ENCODE assay signal across 9 cellular contexts in genomic region chr16:87017388-87018012, GRCh38.
A peak's percentile ranks its signal among the peaks of the same experiment; 100 is the strongest.
DNase-seq lines count a peak whose midpoint lies in the region; ATAC-seq and TF ChIP-seq lines count a peak whose summit lies in the region.
"Had no signal": no experiment of that assay in that cellular context is flagged by ENCODE, and none has a peak within 500 bp of the region (broad histone marks: within the 10 kb centered on the region; RNA-seq: fewer than 3 reads in every experiment).

No MANE protein-coding gene starts in this region.

- H3K27ac Mint-ChIP-seq in endodermal cell: no peak overlapping the region

- no peaks in the 10 kb centered on the region for H3K9me3 ChIP-seq in endodermal cell (ENCODE audit: control insufficient read depth, low read length)

- no peaks in the 10 kb centered on the region for H3K27me3 ChIP-seq in endodermal cell (ENCODE audit: control insufficient read depth, insufficient read depth, low read length, poor library complexity, severe bottlenecking)

- no peaks in the 10 kb centered on the region for H3K36me3 ChIP-seq in endodermal cell (ENCODE audit: control insufficient read depth, insufficient read depth, low read length)

- peaks cover 2% of the 10 kb centered on the region for H3K9me3 Mint-ChIP-seq in endodermal cell

- no peaks in the 10 kb centered on the region for H3K4me1 ChIP-seq in endodermal cell (ENCODE audit: control insufficient read depth, insufficient read depth, low read length)

- H3K27ac ChIP-seq in endodermal cell (ENCODE audit: low read depth, low read length): no peak overlapping the region

- peak; percentile 64 for TF ChIP-seq CTCF in endodermal cell (conservative IDR thresholded peaks at IDR 0.05)
- TF ChIP-seq CTCF in omental fat pad (IDR thresholded peaks at IDR 0.05): no peak

- H3K27me3 Mint-ChIP-seq in endodermal cell (ENCODE audit: insufficient read depth): no peaks in the 10 kb centered on the region

- H3K4me3 Mint-ChIP-seq in endodermal cell: no peak overlapping the region

- peak; percentile 67 for ATAC-seq in omental fat pad (ENCODE audit: low FRiP score)
- ATAC-seq in HG03457 (IDR thresholded peaks at IDR 0.05; ENCODE audit: unreplicated experiment): no peak
- ATAC-seq in GM21447 (IDR thresholded peaks at IDR 0.05; ENCODE audit: unreplicated experiment): no peak

- H3K4me1 Mint-ChIP-seq in endodermal cell: no peaks in the 10 kb centered on the region

- no peak overlapping the region for H3K9ac ChIP-seq in endodermal cell (ENCODE audit: extremely low read depth, low read length, poor library complexity, severe bottlenecking)

- peak; percentile 37 for DNase-seq in GM04503 (ENCODE audit: low read depth)
- DNase-seq in NOMO-1 treated with DMSO at 0.1 percent for 48 hours (lab: John Stamatoyannopoulos, UW; ENCODE audit: unreplicated experiment): peak; percentile 86
- peak; percentile 55 for DNase-seq in endodermal cell
- DNase-seq in omental fat pad (ENCODE audit: low spot score): no peak
- no peak for DNase-seq in activated effector memory CD4-positive, alpha-beta T cell treated with anti-CD3 and anti-CD28 coated beads, Interleukin-2, amount 50 U/mL, for 16 hours
- no peak for DNase-seq in NCI-H1105 (lab: John Stamatoyannopoulos, UW)
- DNase-seq: activated naive CD4-positive, alpha-beta T cell treated with anti-CD3 and anti-CD28 coated beads, Interleukin-2, amount 50 U/mL, for 16 hours had no signal

- no peaks in the 10 kb centered on the region for H3K36me3 Mint-ChIP-seq in endodermal cell (ENCODE audit: low read depth)

- WGBS in endodermal cell (ENCODE audit: insufficient coverage in 1 of 2, insufficient read length in 1 of 2), 2 experiments: 52 to 77% methylated on average over 6 to 9 of the region's 9 CpGs

- H3K4me3 ChIP-seq in endodermal cell (ENCODE audit: low read length): no peak overlapping the region

Comparison
In these comparisons a context has a peak if more than half of its experiments do, and no peak if none do; other contexts are left out.
1. DNase-seq: peak in GM04503 (single experiment), NOMO-1 treated with DMSO at 0.1 percent for 48 hours (single experiment) and endodermal cell (single experiment); none in omental fat pad (single experiment), activated effector memory CD4-positive, alpha-beta T cell treated with anti-CD3 and anti-CD28 coated beads, Interleukin-2, amount 50 U/mL, for 16 hours (single experiment) and NCI-H1105 (single experiment).